ENCODE assay signal across 1 cellular context in the genomic region with DNA sequence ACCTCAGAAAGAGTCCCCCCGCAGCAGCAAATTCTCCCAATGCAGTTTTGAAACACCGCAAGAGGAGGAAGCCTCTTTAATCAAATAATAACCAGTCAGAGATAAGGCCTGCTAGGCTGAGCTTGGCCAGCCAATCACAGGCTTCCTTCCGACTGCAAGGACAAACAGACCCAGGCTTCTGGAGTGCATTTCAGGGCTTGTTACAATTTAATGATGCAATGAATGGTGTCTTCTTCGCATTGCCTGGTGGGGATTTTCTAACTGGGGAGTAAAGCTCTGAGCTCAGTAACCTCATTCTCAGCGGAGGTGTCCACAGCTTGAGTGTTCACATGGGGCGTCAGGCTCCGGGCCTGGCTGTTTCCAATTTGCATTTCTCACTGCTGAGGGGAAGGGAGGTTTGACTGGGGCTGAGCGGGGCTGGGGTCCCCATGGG.
TF ChIP-seq lines count a peak whose summit lies in the region.

No MANE protein-coding gene starts in this region.

TF ChIP-seq in HepG2, 621 proteins besides CTCF, POLR2A, EP300 and RAD21 (continued from another document and continues in another):
- TF ChIP-seq, protein P1, sequence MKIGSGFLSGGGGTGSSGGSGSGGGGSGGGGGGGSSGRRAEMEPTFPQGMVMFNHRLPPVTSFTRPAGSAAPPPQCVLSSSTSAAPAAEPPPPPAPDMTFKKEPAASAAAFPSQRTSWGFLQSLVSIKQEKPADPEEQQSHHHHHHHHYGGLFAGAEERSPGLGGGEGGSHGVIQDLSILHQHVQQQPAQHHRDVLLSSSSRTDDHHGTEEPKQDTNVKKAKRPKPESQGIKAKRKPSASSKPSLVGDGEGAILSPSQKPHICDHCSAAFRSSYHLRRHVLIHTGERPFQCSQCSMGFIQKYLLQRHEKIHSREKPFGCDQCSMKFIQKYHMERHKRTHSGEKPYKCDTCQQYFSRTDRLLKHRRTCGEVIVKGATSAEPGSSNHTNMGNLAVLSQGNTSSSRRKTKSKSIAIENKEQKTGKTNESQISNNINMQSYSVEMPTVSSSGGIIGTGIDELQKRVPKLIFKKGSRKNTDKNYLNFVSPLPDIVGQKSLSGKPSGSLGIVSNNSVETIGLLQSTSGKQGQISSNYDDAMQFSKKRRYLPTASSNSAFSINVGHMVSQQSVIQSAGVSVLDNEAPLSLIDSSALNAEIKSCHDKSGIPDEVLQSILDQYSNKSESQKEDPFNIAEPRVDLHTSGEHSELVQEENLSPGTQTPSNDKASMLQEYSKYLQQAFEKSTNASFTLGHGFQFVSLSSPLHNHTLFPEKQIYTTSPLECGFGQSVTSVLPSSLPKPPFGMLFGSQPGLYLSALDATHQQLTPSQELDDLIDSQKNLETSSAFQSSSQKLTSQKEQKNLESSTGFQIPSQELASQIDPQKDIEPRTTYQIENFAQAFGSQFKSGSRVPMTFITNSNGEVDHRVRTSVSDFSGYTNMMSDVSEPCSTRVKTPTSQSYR (CRISPR knock-in tag; IDR thresholded peaks at IDR 0.05; ENCODE audit: borderline replicate concordance): no peak
- no peak for TF ChIP-seq ZNF678 (CRISPR knock-in tag; IDR thresholded peaks at IDR 0.05)
- peak; percentile 55 for TF ChIP-seq NFYB (CRISPR knock-in tag; IDR thresholded peaks at IDR 0.05)
- no peak for TF ChIP-seq ZNF766 (CRISPR knock-in tag; IDR thresholded peaks at IDR 0.05; ENCODE audit: borderline replicate concordance)
- TF ChIP-seq FOXA1 (IDR thresholded peaks at IDR 0.05): no peak
- TF ChIP-seq FOXA1 (CRISPR knock-in tag; IDR thresholded peaks at IDR 0.05): peak; percentile 30; the same call in 1 of the 2 replicates
- no peak for TF ChIP-seq BCL6 (CRISPR knock-in tag; IDR thresholded peaks at IDR 0.05)
- TF ChIP-seq, protein P2, sequence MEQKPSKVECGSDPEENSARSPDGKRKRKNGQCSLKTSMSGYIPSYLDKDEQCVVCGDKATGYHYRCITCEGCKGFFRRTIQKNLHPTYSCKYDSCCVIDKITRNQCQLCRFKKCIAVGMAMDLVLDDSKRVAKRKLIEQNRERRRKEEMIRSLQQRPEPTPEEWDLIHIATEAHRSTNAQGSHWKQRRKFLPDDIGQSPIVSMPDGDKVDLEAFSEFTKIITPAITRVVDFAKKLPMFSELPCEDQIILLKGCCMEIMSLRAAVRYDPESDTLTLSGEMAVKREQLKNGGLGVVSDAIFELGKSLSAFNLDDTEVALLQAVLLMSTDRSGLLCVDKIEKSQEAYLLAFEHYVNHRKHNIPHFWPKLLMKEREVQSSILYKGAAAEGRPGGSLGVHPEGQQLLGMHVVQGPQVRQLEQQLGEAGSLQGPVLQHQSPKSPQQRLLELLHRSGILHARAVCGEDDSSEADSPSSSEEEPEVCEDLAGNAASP (CRISPR knock-in tag; IDR thresholded peaks at IDR 0.05; ENCODE audit: borderline replicate concordance): peak; percentile 61; the same call in 1 of the 2 replicates
- TF ChIP-seq TBX3 (IDR thresholded peaks at IDR 0.05; ENCODE audit: borderline replicate concordance): no peak
- no peak for TF ChIP-seq CCAR2 (optimal IDR thresholded peaks at IDR 0.05; ENCODE audit: low read depth, low read length)
- TF ChIP-seq, protein P3, sequence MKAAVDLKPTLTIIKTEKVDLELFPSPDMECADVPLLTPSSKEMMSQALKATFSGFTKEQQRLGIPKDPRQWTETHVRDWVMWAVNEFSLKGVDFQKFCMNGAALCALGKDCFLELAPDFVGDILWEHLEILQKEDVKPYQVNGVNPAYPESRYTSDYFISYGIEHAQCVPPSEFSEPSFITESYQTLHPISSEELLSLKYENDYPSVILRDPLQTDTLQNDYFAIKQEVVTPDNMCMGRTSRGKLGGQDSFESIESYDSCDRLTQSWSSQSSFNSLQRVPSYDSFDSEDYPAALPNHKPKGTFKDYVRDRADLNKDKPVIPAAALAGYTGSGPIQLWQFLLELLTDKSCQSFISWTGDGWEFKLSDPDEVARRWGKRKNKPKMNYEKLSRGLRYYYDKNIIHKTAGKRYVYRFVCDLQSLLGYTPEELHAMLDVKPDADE (CRISPR knock-in tag; IDR thresholded peaks at IDR 0.05): no peak
- no peak for TF ChIP-seq TBL1XR1 (IDR thresholded peaks at IDR 0.05; ENCODE audit: borderline replicate concordance, low read length, partially characterized antibody)
- TF ChIP-seq, protein P4, sequence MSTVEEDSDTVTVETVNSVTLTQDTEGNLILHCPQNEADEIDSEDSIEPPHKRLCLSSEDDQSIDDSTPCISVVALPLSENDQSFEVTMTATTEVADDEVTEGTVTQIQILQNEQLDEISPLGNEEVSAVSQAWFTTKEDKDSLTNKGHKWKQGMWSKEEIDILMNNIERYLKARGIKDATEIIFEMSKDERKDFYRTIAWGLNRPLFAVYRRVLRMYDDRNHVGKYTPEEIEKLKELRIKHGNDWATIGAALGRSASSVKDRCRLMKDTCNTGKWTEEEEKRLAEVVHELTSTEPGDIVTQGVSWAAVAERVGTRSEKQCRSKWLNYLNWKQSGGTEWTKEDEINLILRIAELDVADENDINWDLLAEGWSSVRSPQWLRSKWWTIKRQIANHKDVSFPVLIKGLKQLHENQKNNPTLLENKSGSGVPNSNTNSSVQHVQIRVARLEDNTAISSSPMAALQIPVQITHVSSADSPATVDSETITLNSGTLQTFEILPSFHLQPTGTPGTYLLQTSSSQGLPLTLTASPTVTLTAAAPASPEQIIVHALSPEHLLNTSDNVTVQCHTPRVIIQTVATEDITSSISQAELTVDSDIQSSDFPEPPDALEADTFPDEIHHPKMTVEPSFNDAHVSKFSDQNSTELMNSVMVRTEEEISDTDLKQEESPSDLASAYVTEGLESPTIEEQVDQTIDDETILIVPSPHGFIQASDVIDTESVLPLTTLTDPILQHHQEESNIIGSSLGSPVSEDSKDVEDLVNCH (CRISPR knock-in tag; IDR thresholded peaks at IDR 0.05): no peak
- no peak for TF ChIP-seq ZNF382 (CRISPR knock-in tag; IDR thresholded peaks at IDR 0.05; ENCODE audit: borderline replicate concordance)
- TF ChIP-seq THAP11 (CRISPR knock-in tag; IDR thresholded peaks at IDR 0.05): no peak
- TF ChIP-seq, protein P5, sequence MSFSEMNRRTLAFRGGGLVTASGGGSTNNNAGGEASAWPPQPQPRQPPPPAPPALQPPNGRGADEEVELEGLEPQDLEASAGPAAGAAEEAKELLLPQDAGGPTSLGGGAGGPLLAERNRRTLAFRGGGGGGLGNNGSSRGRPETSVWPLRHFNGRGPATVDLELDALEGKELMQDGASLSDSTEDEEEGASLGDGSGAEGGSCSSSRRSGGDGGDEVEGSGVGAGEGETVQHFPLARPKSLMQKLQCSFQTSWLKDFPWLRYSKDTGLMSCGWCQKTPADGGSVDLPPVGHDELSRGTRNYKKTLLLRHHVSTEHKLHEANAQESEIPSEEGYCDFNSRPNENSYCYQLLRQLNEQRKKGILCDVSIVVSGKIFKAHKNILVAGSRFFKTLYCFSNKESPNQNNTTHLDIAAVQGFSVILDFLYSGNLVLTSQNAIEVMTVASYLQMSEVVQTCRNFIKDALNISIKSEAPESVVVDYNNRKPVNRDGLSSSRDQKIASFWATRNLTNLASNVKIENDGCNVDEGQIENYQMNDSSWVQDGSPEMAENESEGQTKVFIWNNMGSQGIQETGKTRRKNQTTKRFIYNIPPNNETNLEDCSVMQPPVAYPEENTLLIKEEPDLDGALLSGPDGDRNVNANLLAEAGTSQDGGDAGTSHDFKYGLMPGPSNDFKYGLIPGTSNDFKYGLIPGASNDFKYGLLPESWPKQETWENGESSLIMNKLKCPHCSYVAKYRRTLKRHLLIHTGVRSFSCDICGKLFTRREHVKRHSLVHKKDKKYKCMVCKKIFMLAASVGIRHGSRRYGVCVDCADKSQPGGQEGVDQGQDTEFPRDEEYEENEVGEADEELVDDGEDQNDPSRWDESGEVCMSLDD (CRISPR knock-in tag; IDR thresholded peaks at IDR 0.05; ENCODE audit: borderline replicate concordance): no peak
- peak; percentile 83 for TF ChIP-seq CEBPG (CRISPR knock-in tag; IDR thresholded peaks at IDR 0.05)
- TF ChIP-seq RBM22 (optimal IDR thresholded peaks at IDR 0.05; ENCODE audit: low read length): peak; percentile 37
- TF ChIP-seq ZNF441 (CRISPR knock-in tag; IDR thresholded peaks at IDR 0.05; ENCODE audit: borderline replicate concordance): no peak
- no peak for TF ChIP-seq CCDC6 (CRISPR knock-in tag; IDR thresholded peaks at IDR 0.05)
- TF ChIP-seq, protein P6, sequence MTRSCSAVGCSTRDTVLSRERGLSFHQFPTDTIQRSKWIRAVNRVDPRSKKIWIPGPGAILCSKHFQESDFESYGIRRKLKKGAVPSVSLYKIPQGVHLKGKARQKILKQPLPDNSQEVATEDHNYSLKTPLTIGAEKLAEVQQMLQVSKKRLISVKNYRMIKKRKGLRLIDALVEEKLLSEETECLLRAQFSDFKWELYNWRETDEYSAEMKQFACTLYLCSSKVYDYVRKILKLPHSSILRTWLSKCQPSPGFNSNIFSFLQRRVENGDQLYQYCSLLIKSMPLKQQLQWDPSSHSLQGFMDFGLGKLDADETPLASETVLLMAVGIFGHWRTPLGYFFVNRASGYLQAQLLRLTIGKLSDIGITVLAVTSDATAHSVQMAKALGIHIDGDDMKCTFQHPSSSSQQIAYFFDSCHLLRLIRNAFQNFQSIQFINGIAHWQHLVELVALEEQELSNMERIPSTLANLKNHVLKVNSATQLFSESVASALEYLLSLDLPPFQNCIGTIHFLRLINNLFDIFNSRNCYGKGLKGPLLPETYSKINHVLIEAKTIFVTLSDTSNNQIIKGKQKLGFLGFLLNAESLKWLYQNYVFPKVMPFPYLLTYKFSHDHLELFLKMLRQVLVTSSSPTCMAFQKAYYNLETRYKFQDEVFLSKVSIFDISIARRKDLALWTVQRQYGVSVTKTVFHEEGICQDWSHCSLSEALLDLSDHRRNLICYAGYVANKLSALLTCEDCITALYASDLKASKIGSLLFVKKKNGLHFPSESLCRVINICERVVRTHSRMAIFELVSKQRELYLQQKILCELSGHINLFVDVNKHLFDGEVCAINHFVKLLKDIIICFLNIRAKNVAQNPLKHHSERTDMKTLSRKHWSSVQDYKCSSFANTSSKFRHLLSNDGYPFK (CRISPR knock-in tag; IDR thresholded peaks at IDR 0.05; ENCODE audit: borderline replicate concordance): no peak
- TF ChIP-seq ZNF17 (CRISPR knock-in tag; IDR thresholded peaks at IDR 0.05): no peak
- no peak for TF ChIP-seq ZNF235 (CRISPR knock-in tag; IDR thresholded peaks at IDR 0.05; ENCODE audit: borderline replicate concordance)
- TF ChIP-seq, protein P7, sequence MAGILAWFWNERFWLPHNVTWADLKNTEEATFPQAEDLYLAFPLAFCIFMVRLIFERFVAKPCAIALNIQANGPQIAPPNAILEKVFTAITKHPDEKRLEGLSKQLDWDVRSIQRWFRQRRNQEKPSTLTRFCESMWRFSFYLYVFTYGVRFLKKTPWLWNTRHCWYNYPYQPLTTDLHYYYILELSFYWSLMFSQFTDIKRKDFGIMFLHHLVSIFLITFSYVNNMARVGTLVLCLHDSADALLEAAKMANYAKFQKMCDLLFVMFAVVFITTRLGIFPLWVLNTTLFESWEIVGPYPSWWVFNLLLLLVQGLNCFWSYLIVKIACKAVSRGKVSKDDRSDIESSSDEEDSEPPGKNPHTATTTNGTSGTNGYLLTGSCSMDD (CRISPR knock-in tag; IDR thresholded peaks at IDR 0.05): no peak
- TF ChIP-seq MXI1 (IDR thresholded peaks at IDR 0.05; ENCODE audit: borderline replicate concordance, low read depth, low read length): no peak
- TF ChIP-seq, protein P8, sequence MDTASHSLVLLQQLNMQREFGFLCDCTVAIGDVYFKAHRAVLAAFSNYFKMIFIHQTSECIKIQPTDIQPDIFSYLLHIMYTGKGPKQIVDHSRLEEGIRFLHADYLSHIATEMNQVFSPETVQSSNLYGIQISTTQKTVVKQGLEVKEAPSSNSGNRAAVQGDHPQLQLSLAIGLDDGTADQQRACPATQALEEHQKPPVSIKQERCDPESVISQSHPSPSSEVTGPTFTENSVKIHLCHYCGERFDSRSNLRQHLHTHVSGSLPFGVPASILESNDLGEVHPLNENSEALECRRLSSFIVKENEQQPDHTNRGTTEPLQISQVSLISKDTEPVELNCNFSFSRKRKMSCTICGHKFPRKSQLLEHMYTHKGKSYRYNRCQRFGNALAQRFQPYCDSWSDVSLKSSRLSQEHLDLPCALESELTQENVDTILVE (CRISPR knock-in tag; IDR thresholded peaks at IDR 0.05): no peak
- TF ChIP-seq, protein P9, sequence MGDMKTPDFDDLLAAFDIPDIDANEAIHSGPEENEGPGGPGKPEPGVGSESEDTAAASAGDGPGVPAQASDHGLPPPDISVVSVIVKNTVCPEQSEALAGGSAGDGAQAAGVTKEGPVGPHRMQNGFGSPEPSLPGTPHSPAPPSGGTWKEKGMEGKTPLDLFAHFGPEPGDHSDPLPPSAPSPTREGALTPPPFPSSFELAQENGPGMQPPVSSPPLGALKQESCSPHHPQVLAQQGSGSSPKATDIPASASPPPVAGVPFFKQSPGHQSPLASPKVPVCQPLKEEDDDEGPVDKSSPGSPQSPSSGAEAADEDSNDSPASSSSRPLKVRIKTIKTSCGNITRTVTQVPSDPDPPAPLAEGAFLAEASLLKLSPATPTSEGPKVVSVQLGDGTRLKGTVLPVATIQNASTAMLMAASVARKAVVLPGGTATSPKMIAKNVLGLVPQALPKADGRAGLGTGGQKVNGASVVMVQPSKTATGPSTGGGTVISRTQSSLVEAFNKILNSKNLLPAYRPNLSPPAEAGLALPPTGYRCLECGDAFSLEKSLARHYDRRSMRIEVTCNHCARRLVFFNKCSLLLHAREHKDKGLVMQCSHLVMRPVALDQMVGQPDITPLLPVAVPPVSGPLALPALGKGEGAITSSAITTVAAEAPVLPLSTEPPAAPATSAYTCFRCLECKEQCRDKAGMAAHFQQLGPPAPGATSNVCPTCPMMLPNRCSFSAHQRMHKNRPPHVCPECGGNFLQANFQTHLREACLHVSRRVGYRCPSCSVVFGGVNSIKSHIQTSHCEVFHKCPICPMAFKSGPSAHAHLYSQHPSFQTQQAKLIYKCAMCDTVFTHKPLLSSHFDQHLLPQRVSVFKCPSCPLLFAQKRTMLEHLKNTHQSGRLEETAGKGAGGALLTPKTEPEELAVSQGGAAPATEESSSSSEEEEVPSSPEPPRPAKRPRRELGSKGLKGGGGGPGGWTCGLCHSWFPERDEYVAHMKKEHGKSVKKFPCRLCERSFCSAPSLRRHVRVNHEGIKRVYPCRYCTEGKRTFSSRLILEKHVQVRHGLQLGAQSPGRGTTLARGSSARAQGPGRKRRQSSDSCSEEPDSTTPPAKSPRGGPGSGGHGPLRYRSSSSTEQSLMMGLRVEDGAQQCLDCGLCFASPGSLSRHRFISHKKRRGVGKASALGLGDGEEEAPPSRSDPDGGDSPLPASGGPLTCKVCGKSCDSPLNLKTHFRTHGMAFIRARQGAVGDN (CRISPR knock-in tag; IDR thresholded peaks at IDR 0.05): peak; percentile 61
- TF ChIP-seq, protein P10, sequence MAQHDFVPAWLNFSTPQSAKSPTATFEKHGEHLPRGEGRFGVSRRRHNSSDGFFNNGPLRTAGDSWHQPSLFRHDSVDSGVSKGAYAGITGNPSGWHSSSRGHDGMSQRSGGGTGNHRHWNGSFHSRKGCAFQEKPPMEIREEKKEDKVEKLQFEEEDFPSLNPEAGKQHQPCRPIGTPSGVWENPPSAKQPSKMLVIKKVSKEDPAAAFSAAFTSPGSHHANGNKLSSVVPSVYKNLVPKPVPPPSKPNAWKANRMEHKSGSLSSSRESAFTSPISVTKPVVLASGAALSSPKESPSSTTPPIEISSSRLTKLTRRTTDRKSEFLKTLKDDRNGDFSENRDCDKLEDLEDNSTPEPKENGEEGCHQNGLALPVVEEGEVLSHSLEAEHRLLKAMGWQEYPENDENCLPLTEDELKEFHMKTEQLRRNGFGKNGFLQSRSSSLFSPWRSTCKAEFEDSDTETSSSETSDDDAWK (CRISPR knock-in tag; IDR thresholded peaks at IDR 0.05): no peak
- TF ChIP-seq, protein P11, sequence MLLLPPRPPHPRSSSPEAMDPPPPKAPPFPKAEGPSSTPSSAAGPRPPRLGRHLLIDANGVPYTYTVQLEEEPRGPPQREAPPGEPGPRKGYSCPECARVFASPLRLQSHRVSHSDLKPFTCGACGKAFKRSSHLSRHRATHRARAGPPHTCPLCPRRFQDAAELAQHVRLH (CRISPR knock-in tag; IDR thresholded peaks at IDR 0.05; ENCODE audit: borderline replicate concordance, low read depth): no peak
